ENCODE assay signal across 1 cellular context in genomic region chr9:86822006-86822405, GRCh38.
TF ChIP-seq lines count a peak whose summit lies in the region.

No MANE protein-coding gene starts in this region.

TF ChIP-seq in IMR-90, 13 proteins besides CTCF, POLR2A, EP300 and RAD21 (continued from another document):
- TF ChIP-seq MAFK (IDR thresholded peaks at IDR 0.05; ENCODE audit: low read depth, low read length) (no peak), MXI1 (IDR thresholded peaks at IDR 0.05; ENCODE audit: borderline replicate concordance, low read depth, low read length) (no peak), SMC3 (IDR thresholded peaks at IDR 0.05; ENCODE audit: low read depth, low read length) (no peak)
TF ChIP-seq in IMR-90: peak in this region for 0.
